In genomic region chr22:33538277-33538885, GRCh38 we compare ENCODE assay signal across 23 cellular contexts.
"Had no signal": no experiment of that assay in that cellular context is flagged by ENCODE, and none has a peak within 500 bp of the region (broad histone marks: within the 10 kb centered on the region; RNA-seq: fewer than 3 reads in every experiment).

No MANE protein-coding gene starts in this region.

- H3K9me3 ChIP-seq: colonic mucosa, gastrocnemius medialis, heart left ventricle, neutrophil, pancreas, right atrium auricular region, sigmoid colon, testis, tibial artery had no signal

- H3K36me3 Mint-ChIP-seq: natural killer cell had no signal

- H3K27me3 ChIP-seq: colonic mucosa, gastrocnemius medialis, heart left ventricle, neutrophil, pancreas, right atrium auricular region, sigmoid colon, testis, tibial artery had no signal

- H3K4me1 Mint-ChIP-seq: natural killer cell had no signal

- H3K4me3 ChIP-seq: colonic mucosa, gastrocnemius medialis, heart left ventricle, pancreas, right atrium auricular region, sigmoid colon, testis, tibial artery had no signal

- H3K27me3 Mint-ChIP-seq: dendritic cell treated with granulocyte-macrophage colony-stimulating factor and Interleukin-4, amounts not matched to agents 40 ng/mL and 50 ng/mL, for 4 days; stimulated activated memory B cell treated with anti-CD40 and anti-IgM and Interleukin-4, amounts not matched to agents 10 μg/mL and 1 μg/mL and 100 μg/mL, for 72 hours; type B pancreatic cell had no signal

- ATAC-seq: esophagus mucosa; natural killer cell; pancreas; stimulated activated memory B cell treated with anti-CD40 and anti-IgM and Interleukin-4, amounts not matched to agents 10 μg/mL and 1 μg/mL and 100 μg/mL, for 72 hours; stimulated activated naive CD8-positive, alpha-beta T cell treated with anti-CD3 and anti-CD28 coated beads, Interleukin-15, Interleukin-2, amounts not matched to agents 100 U/mL and 50 U/mL, for 24 hours had no signal

- H3K4me3 Mint-ChIP-seq: dendritic cell treated with granulocyte-macrophage colony-stimulating factor and Interleukin-4, amounts not matched to agents 40 ng/mL and 50 ng/mL, for 4 days; endodermal cell; natural killer cell; neural crest cell; stimulated activated memory B cell treated with anti-CD40 and anti-IgM and Interleukin-4, amounts not matched to agents 10 μg/mL and 1 μg/mL and 100 μg/mL, for 72 hours; type B pancreatic cell had no signal

- DNase-seq: colonic mucosa; effector CD8-positive, alpha-beta T cell; endodermal cell; foreskin fibroblast; gastrocnemius medialis; heart left ventricle; hippocampal formation; natural killer cell; pancreas; sigmoid colon; stimulated activated CD4-positive, alpha-beta T cell treated with anti-CD3 and anti-CD28 coated beads, Interleukin-4, amount 100 ng/mL, for 4 hours; stimulated activated naive CD8-positive, alpha-beta T cell treated with anti-CD3 and anti-CD28 coated beads, Interleukin-15, Interleukin-2, amounts not matched to agents 100 U/mL and 50 U/mL, for 24 hours; substantia nigra; testis; tibial artery had no signal

- H3K4me1 ChIP-seq: colonic mucosa had no signal

- H3K9me3 Mint-ChIP-seq: dendritic cell treated with granulocyte-macrophage colony-stimulating factor and Interleukin-4, amounts not matched to agents 40 ng/mL and 50 ng/mL, for 4 days; endodermal cell; natural killer cell; neural crest cell; stimulated activated memory B cell treated with anti-CD40 and anti-IgM and Interleukin-4, amounts not matched to agents 10 μg/mL and 1 μg/mL and 100 μg/mL, for 72 hours; type B pancreatic cell had no signal

- H3K36me3 ChIP-seq: colonic mucosa, gastrocnemius medialis, heart left ventricle, neutrophil, pancreas, right atrium auricular region, sigmoid colon, tibial artery had no signal

- H3K27ac Mint-ChIP-seq: dendritic cell treated with granulocyte-macrophage colony-stimulating factor and Interleukin-4, amounts not matched to agents 40 ng/mL and 50 ng/mL, for 4 days; endodermal cell; natural killer cell; stimulated activated memory B cell treated with anti-CD40 and anti-IgM and Interleukin-4, amounts not matched to agents 10 μg/mL and 1 μg/mL and 100 μg/mL, for 72 hours; type B pancreatic cell had no signal

- H3K27ac ChIP-seq: colonic mucosa, epithelial cell of prostate, neutrophil, sigmoid colon, testis, tibial artery had no signal
